1 cellular context compared by ENCODE assay signal in the genomic region with DNA sequence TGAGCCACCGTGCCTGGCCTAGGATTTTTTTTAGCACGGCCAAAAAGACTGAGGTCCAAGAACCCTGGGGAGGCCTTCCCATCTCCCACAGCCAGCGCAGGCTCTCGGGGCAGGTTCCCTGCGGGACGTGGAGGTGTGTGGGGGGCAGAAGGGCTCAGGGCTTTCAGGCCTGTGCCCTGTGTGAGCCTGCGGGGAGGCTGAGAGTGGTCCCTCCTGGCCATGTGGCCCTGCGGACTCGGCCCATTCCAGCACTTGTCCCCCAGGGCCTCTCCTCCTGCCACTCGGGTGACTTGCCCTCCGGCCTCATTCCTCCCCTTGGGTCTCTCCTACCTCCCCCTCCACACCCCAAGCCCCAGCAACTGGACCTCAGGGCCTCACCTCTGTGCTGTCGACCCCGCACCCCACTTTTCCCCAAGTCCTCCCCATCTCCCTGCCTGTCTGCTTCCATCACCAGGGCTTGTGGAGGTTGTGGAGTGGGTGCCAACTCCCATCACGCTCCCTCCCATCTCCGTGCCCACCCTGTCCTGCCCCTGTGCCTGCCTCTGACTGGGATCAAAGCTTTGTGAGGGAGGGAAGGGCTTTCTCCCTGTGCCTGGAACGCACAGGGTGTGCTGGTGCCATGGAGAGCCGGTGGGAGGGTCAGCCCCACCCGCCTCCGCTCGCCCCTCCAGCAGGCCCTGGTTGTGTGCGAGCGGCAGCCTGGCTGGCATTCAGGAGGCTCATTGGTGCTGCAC.
TF ChIP-seq lines count a peak whose summit lies in the region.

No MANE protein-coding gene starts in this region.

TF ChIP-seq in H1, 55 proteins besides CTCF, POLR2A, EP300 and RAD21 (continued from another document):
- no peak for TF ChIP-seq FOSL1 (IDR thresholded peaks at IDR 0.05; ENCODE audit: insufficient read depth, low read depth, low read length)
- TF ChIP-seq GABPA (IDR thresholded peaks at IDR 0.05; ENCODE audit: borderline replicate concordance, insufficient read depth, low read length): no peak
- TF ChIP-seq ASH2L (IDR thresholded peaks at IDR 0.05; ENCODE audit: low read length): no peak
- TF ChIP-seq, protein P1, sequence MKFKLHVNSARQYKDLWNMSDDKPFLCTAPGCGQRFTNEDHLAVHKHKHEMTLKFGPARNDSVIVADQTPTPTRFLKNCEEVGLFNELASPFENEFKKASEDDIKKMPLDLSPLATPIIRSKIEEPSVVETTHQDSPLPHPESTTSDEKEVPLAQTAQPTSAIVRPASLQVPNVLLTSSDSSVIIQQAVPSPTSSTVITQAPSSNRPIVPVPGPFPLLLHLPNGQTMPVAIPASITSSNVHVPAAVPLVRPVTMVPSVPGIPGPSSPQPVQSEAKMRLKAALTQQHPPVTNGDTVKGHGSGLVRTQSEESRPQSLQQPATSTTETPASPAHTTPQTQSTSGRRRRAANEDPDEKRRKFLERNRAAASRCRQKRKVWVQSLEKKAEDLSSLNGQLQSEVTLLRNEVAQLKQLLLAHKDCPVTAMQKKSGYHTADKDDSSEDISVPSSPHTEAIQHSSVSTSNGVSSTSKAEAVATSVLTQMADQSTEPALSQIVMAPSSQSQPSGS (IDR thresholded peaks at IDR 0.05; ENCODE audit: low read length): no peak
- no peak for TF ChIP-seq SUZ12 (IDR thresholded peaks at IDR 0.05; ENCODE audit: low read length)
- TF ChIP-seq BCL11A (IDR thresholded peaks at IDR 0.05; ENCODE audit: low read depth in 2 of 2, low read length in 2 of 2): no peak
- no peak for TF ChIP-seq NANOG (IDR thresholded peaks at IDR 0.05; ENCODE audit: insufficient read depth, low read depth, low read length, poor library complexity, severe bottlenecking)
- no peak for TF ChIP-seq YY1 (IDR thresholded peaks at IDR 0.05; ENCODE audit: low read depth, low read length)
- TF ChIP-seq, protein P2, sequence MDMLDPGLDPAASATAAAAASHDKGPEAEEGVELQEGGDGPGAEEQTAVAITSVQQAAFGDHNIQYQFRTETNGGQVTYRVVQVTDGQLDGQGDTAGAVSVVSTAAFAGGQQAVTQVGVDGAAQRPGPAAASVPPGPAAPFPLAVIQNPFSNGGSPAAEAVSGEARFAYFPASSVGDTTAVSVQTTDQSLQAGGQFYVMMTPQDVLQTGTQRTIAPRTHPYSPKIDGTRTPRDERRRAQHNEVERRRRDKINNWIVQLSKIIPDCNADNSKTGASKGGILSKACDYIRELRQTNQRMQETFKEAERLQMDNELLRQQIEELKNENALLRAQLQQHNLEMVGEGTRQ (IDR thresholded peaks at IDR 0.05; ENCODE audit: low read length): no peak
- no peak for TF ChIP-seq SP1 (IDR thresholded peaks at IDR 0.05; ENCODE audit: low read depth, low read length)
- TF ChIP-seq, protein P3, sequence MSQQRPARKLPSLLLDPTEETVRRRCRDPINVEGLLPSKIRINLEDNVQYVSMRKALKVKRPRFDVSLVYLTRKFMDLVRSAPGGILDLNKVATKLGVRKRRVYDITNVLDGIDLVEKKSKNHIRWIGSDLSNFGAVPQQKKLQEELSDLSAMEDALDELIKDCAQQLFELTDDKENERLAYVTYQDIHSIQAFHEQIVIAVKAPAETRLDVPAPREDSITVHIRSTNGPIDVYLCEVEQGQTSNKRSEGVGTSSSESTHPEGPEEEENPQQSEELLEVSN (IDR thresholded peaks at IDR 0.05): no peak
- no peak for TF ChIP-seq CREB1 (IDR thresholded peaks at IDR 0.05)
- TF ChIP-seq CHD1 (IDR thresholded peaks at IDR 0.05; ENCODE audit: low read depth, low read length): no peak
- no peak for TF ChIP-seq BACH1 (IDR thresholded peaks at IDR 0.05; ENCODE audit: low read length)
- TF ChIP-seq PHF8 (conservative IDR thresholded peaks at IDR 0.05; ENCODE audit: low read depth, low read length): no peak
- TF ChIP-seq BRCA1 (IDR thresholded peaks at IDR 0.05; ENCODE audit: low read depth, low read length): no peak
- no peak for TF ChIP-seq SIX5 (IDR thresholded peaks at IDR 0.05; ENCODE audit: low read depth, low read length)
- TF ChIP-seq GTF2F1 (IDR thresholded peaks at IDR 0.05; ENCODE audit: borderline replicate concordance, low read depth, low read length): no peak
- no peak for TF ChIP-seq EGR1 (IDR thresholded peaks at IDR 0.05; ENCODE audit: borderline replicate concordance, low read depth, low read length)
TF ChIP-seq in H1: peak in this region for 0.
